ENCODE assay signal across 14 cellular contexts in genomic region chr3:196735751-196736150, GRCh38.
"Had no signal": no experiment of that assay in that cellular context is flagged by ENCODE, and none has a peak within 500 bp of the region (broad histone marks: within the 10 kb centered on the region; RNA-seq: fewer than 3 reads in every experiment).

No MANE protein-coding gene starts in this region.

- H3K9me3 ChIP-seq: tibial artery, uterus had no signal

- H3K27me3 ChIP-seq: cardiac muscle cell, tibial artery, uterus had no signal

- H3K4me1 ChIP-seq: uterus had no signal

- H3K4me3 ChIP-seq: cardiac muscle cell, skin epidermis, tibial artery, uterus had no signal

- H3K9me3 Mint-ChIP-seq: natural killer cell treated with Interleukin-12 subunit alpha and Interleukin-12 subunit beta and Interleukin-15 and Interleukin-18, amount 100 ng/mL, for 72 hours had no signal

- H3K27ac ChIP-seq: cardiac muscle cell, skin epidermis, tibial artery, uterus had no signal

- H3K36me3 ChIP-seq: uterus had no signal

- DNase-seq: activated CD4-positive, alpha-beta T cell treated with anti-CD3 and anti-CD28 coated beads, Interleukin-2, amount 10 ng/mL, durations not matched to agents 7 days and 5 days; activated CD8-positive, alpha-beta memory T cell treated with anti-CD3 and anti-CD28 coated beads for 24 hours; foreskin melanocyte; kidney glomerular epithelial cell; mesenchymal stem cell; nucleus accumbens; stimulated activated CD4-positive, alpha-beta T cell treated with anti-CD3 and anti-CD28 coated beads, Interleukin-15, amount 100 ng/mL, for 24 hours; stimulated activated CD4-positive, alpha-beta T cell treated with anti-CD3 and anti-CD28 coated beads, Interleukin-4, amount 100 ng/mL, for 1 hour; stimulated activated naive CD4-positive, alpha-beta T cell; tibial artery; uterus had no signal

- H3K27me3 Mint-ChIP-seq: activated CD4-positive, alpha-beta T cell treated with anti-CD3 and anti-CD28 coated beads, Interleukin-2, amount 10 ng/mL, durations not matched to agents 7 days and 5 days; natural killer cell treated with Interleukin-12 subunit alpha and Interleukin-12 subunit beta and Interleukin-15 and Interleukin-18, amount 100 ng/mL, for 72 hours had no signal

- H3K27ac Mint-ChIP-seq: activated CD4-positive, alpha-beta T cell treated with anti-CD3 and anti-CD28 coated beads, Interleukin-2, amount 10 ng/mL, durations not matched to agents 7 days and 5 days; natural killer cell treated with Interleukin-12 subunit alpha and Interleukin-12 subunit beta and Interleukin-15 and Interleukin-18, amount 100 ng/mL, for 72 hours had no signal

- ATAC-seq: natural killer cell treated with Interleukin-12 subunit alpha and Interleukin-12 subunit beta and Interleukin-15 and Interleukin-18, amount 100 ng/mL, for 72 hours had no signal

- H3K4me3 Mint-ChIP-seq: activated CD4-positive, alpha-beta T cell treated with anti-CD3 and anti-CD28 coated beads, Interleukin-2, amount 10 ng/mL, durations not matched to agents 7 days and 5 days; natural killer cell treated with Interleukin-12 subunit alpha and Interleukin-12 subunit beta and Interleukin-15 and Interleukin-18, amount 100 ng/mL, for 72 hours had no signal
